ENCODE assay signal across 8 cellular contexts in genomic region chr12:132560831-132561783, GRCh38. TPM values are rescaled to one million over a fixed set of nuclear protein-coding genes. Genes with fewer than 3 reads are reported as not detected.
DNase-seq lines count a peak whose midpoint lies in the region; ATAC-seq and TF ChIP-seq lines count a peak whose summit lies in the region.

No MANE protein-coding gene starts in this region.

- H3K4me1 Mint-ChIP-seq in natural killer cell treated with Interleukin-12 subunit alpha and Interleukin-12 subunit beta and Interleukin-15 and Interleukin-18, amount 100 ng/mL, for 72 hours (ENCODE audit: low read depth in 2 of 2) = peaks cover 0 to 13% of the 10 kb centered on the region in 2 donors
- peaks cover 35% of the 10 kb centered on the region for H3K4me1 Mint-ChIP-seq in stimulated activated naive CD8-positive, alpha-beta T cell treated with anti-CD3 and anti-CD28 coated beads, Interleukin-15, amount 100 ng/mL, for 72 hours

- no peaks in the 10 kb centered on the region for H3K36me3 Mint-ChIP-seq in natural killer cell treated with Interleukin-12 subunit alpha and Interleukin-12 subunit beta and Interleukin-15 and Interleukin-18, amount 100 ng/mL, for 72 hours

- no peaks in the 10 kb centered on the region for H3K9me3 Mint-ChIP-seq in natural killer cell treated with Interleukin-12 subunit alpha and Interleukin-12 subunit beta and Interleukin-15 and Interleukin-18, amount 100 ng/mL, for 72 hours
- H3K9me3 Mint-ChIP-seq in stimulated activated naive CD8-positive, alpha-beta T cell treated with anti-CD3 and anti-CD28 coated beads, Interleukin-15, amount 100 ng/mL, for 72 hours = no peaks in the 10 kb centered on the region

- ATAC-seq in natural killer cell treated with Interleukin-12 subunit alpha and Interleukin-12 subunit beta and Interleukin-15 and Interleukin-18, amount 100 ng/mL, for 72 hours = peak; percentile 44 to 47
- ATAC-seq in stimulated activated naive CD8-positive, alpha-beta T cell treated with anti-CD3 and anti-CD28 coated beads, Interleukin-15, amount 100 ng/mL, for 72 hours = peak; percentile 67

- H3K27me3 Mint-ChIP-seq in natural killer cell treated with Interleukin-12 subunit alpha and Interleukin-12 subunit beta and Interleukin-15 and Interleukin-18, amount 100 ng/mL, for 72 hours = peaks cover 0 to 3% of the 10 kb centered on the region in 2 donors
- peaks cover 30% of the 10 kb centered on the region for H3K27me3 Mint-ChIP-seq in stimulated activated naive CD8-positive, alpha-beta T cell treated with anti-CD3 and anti-CD28 coated beads, Interleukin-15, amount 100 ng/mL, for 72 hours

- no peak for TF ChIP-seq POLR2A in erythroblast (IDR thresholded peaks at IDR 0.05; ENCODE audit: low read length)

- peak overlapping the region; percentile 67 for H3K4me3 Mint-ChIP-seq in natural killer cell treated with Interleukin-12 subunit alpha and Interleukin-12 subunit beta and Interleukin-15 and Interleukin-18, amount 100 ng/mL, for 72 hours
- peak overlapping the region; percentile 77 to 82 for H3K4me3 Mint-ChIP-seq in stimulated activated naive CD8-positive, alpha-beta T cell treated with anti-CD3 and anti-CD28 coated beads, Interleukin-15, amount 100 ng/mL, for 72 hours

- no peak overlapping the region for H3K27ac Mint-ChIP-seq in natural killer cell treated with Interleukin-12 subunit alpha and Interleukin-12 subunit beta and Interleukin-15 and Interleukin-18, amount 100 ng/mL, for 72 hours
- H3K27ac Mint-ChIP-seq in stimulated activated naive CD8-positive, alpha-beta T cell treated with anti-CD3 and anti-CD28 coated beads, Interleukin-15, amount 100 ng/mL, for 72 hours = no peak overlapping the region

- DNase-seq in COLO668 (lab: John Stamatoyannopoulos, UW; ENCODE audit: unreplicated experiment) (peak; percentile 88), HUDEP-2 (lab: John Stamatoyannopoulos, UW; ENCODE audit: unreplicated experiment in 76 of 76) (peak in 72 of 76 experiments; percentile 6 to 83 (median 57)), NOMO-1 treated with dmso at 0.1 percent for 144 hours (lab: John Stamatoyannopoulos, UW; ENCODE audit: unreplicated experiment) (peak; percentile 65), erythroblast (lab: John Stamatoyannopoulos, UW) (peak; percentile 79 to 82)
- peak; percentile 22 for DNase-seq in activated CD8-positive, alpha-beta memory T cell treated with anti-CD3 and anti-CD28 coated beads, Interleukin-2, amount 50 U/mL, for 1 hour (ENCODE audit: extremely low read depth)
- no peak for DNase-seq in natural killer cell treated with Interleukin-12 subunit alpha and Interleukin-12 subunit beta and Interleukin-15 and Interleukin-18, amount 100 ng/mL, for 72 hours (ENCODE audit: low spot score)
- DNase-seq in stimulated activated naive CD8-positive, alpha-beta T cell treated with anti-CD3 and anti-CD28 coated beads, Interleukin-15, amount 100 ng/mL, for 72 hours = peak; percentile 71 to 72
- DNase-seq in NK-92 treated with Interleukin-12 subunit alpha and Interleukin-12 subunit beta, amount 100 ng/mL, for 24 hours (lab: John Stamatoyannopoulos, UW) = no peak

RNA-seq across cellular contexts. Expression of gene LRCOL1, which starts 49.3 kb away (rescaled TPM):
- total RNA-seq in natural killer cell treated with Interleukin-12 subunit alpha and Interleukin-12 subunit beta and Interleukin-15 and Interleukin-18, amount 100 ng/mL, for 72 hours = not detected

RNA-seq across cellular contexts. Expression of gene P2RX2, which starts 57.5 kb away (rescaled TPM):
- not detected for total RNA-seq in natural killer cell treated with Interleukin-12 subunit alpha and Interleukin-12 subunit beta and Interleukin-15 and Interleukin-18, amount 100 ng/mL, for 72 hours

Comparison
In these comparisons a context has a peak if more than half of its experiments do, and no peak if none do; other contexts are left out.
1. DNase-seq: peak in COLO668 (single experiment), HUDEP-2 (72 of 76), NOMO-1 treated with dmso at 0.1 percent for 144 hours (single experiment), activated CD8-positive, alpha-beta memory T cell treated with anti-CD3 and anti-CD28 coated beads, Interleukin-2, amount 50 U/mL, for 1 hour (single experiment), erythroblast (2 of 2) and stimulated activated naive CD8-positive, alpha-beta T cell treated with anti-CD3 and anti-CD28 coated beads, Interleukin-15, amount 100 ng/mL, for 72 hours (2 of 2); none in natural killer cell treated with Interleukin-12 subunit alpha and Interleukin-12 subunit beta and Interleukin-15 and Interleukin-18, amount 100 ng/mL, for 72 hours (single experiment) and NK-92 treated with Interleukin-12 subunit alpha and Interleukin-12 subunit beta, amount 100 ng/mL, for 24 hours (single experiment).